Comparison of ENCODE assay signal across 10 cellular contexts in the genomic region with DNA sequence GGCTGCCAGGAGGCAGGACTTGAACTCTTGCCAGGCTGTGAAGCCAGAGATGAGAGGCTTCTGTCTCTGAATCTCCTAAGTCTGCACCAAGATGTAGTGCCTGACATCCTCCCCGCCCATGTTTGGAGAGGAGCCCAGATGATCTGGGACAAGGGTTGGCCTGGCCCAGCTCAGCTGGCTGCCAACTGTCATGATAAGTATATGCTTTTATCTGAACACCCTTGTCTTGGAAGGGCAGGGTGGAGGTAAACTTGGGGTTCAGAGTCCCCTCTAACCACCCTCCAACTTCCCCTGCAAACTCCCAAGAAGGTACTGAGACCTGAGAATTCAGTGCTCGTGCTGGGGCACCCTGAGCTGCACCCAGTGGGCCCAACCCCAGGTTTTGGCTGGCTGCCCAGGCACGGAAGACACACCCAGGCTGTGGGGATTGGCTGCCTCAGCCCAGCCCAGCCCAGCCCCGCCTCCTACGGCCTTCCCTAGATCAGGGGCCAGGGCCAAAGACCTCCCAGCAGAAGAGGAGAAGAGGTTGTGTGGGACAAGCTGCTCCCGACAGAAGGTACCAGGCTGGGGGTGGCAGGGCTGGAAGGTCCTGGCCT. TPM values are rescaled to one million over a fixed set of nuclear protein-coding genes. Genes with fewer than 3 reads are reported as not detected.
DNase-seq lines count a peak whose midpoint lies in the region; ATAC-seq and TF ChIP-seq lines count a peak whose summit lies in the region.
"Had no signal": no experiment of that assay in that cellular context is flagged by ENCODE, and none has a peak within 500 bp of the region (broad histone marks: within the 10 kb centered on the region; RNA-seq: fewer than 3 reads in every experiment).

A gene with protein sequence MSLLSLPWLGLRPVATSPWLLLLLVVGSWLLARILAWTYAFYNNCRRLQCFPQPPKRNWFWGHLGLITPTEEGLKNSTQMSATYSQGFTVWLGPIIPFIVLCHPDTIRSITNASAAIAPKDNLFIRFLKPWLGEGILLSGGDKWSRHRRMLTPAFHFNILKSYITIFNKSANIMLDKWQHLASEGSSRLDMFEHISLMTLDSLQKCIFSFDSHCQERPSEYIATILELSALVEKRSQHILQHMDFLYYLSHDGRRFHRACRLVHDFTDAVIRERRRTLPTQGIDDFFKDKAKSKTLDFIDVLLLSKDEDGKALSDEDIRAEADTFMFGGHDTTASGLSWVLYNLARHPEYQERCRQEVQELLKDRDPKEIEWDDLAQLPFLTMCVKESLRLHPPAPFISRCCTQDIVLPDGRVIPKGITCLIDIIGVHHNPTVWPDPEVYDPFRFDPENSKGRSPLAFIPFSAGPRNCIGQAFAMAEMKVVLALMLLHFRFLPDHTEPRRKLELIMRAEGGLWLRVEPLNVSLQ (plus strand): TSS at position 508 of the 596 bp plus-strand sequence. CDS start 443 bp downstream, outside the sequence.

- H3K36me3 Mint-ChIP-seq in CD8-positive, alpha-beta T cell = no peaks in the 10 kb centered on the region
- H3K36me3 Mint-ChIP-seq in natural killer cell treated with Interleukin-12 subunit alpha and Interleukin-12 subunit beta and Interleukin-15 and Interleukin-18, amount 100 ng/mL, for 72 hours = peaks cover 4% of the 10 kb centered on the region
- peaks cover 29% of the 10 kb centered on the region for H3K36me3 Mint-ChIP-seq in WTC11
- H3K36me3 Mint-ChIP-seq: brain had no signal

- DNase-seq in CD8-positive, alpha-beta T cell = peak in 5 of 7 experiments; percentile 13 to 53 (median 43)
- DNase-seq in NCI-H2029 treated with DMSO at 0.1 percent for 48 hours (lab: John Stamatoyannopoulos, UW) (peak; percentile 83), coronary artery (ENCODE audit: low spot score) (peak; percentile 82), GM20000 (ENCODE audit: low spot score) (no peak), NCI-H2171 (lab: John Stamatoyannopoulos, UW) (no peak), WTC11 (ENCODE audit: low spot score) (no peak)
- DNase-seq in natural killer cell treated with Interleukin-12 subunit alpha and Interleukin-12 subunit beta and Interleukin-15 and Interleukin-18, amount 100 ng/mL, for 72 hours (ENCODE audit: low spot score) = no peak
- DNase-seq: NCI-H2081 treated with DMSO at 0.1 percent for 48 hours had no signal

- no peak within 1 kb of the TSS for H3K4me3 ChIP-seq in CD8-positive, alpha-beta T cell (ENCODE audit: low read depth, low read length)
- H3K4me3 ChIP-seq in coronary artery = peak within 1 kb of the TSS; percentile 17

- TF ChIP-seq CTCF in CD8-positive, alpha-beta T cell (IDR thresholded peaks at IDR 0.05) = no peak
- TF ChIP-seq CTCF in coronary artery (IDR thresholded peaks at IDR 0.05) (no peak), GM20000 (IDR thresholded peaks at IDR 0.05; ENCODE audit: extremely low read depth, missing control alignments) (no peak), WTC11 (IDR thresholded peaks at IDR 0.05) (no peak)

- ATAC-seq in CD8-positive, alpha-beta T cell = peak; percentile 49
- peak; percentile 32 to 45 for ATAC-seq in natural killer cell treated with Interleukin-12 subunit alpha and Interleukin-12 subunit beta and Interleukin-15 and Interleukin-18, amount 100 ng/mL, for 72 hours
- ATAC-seq in GM21576 (IDR thresholded peaks at IDR 0.05; ENCODE audit: unreplicated experiment) = no peak
- no peak for ATAC-seq in WTC11

- POLR2A ChIA-PET in CD8-positive, alpha-beta T cell (lab: Charles Lee) = no interaction called here
- POLR2A ChIA-PET in WTC11 (lab: Charles Lee) = no interaction called here

- CTCF ChIA-PET in CD8-positive, alpha-beta T cell (lab: Charles Lee) = no interaction called here
- CTCF ChIA-PET in WTC11 (lab: Charles Lee) = no interaction called here

- H3K4me1 Mint-ChIP-seq in CD8-positive, alpha-beta T cell (ENCODE audit: low read depth) = peaks cover 24% of the 10 kb centered on the region
- peaks cover 0 to 6% of the 10 kb centered on the region in 2 donors for H3K4me1 Mint-ChIP-seq in natural killer cell treated with Interleukin-12 subunit alpha and Interleukin-12 subunit beta and Interleukin-15 and Interleukin-18, amount 100 ng/mL, for 72 hours (ENCODE audit: low read depth in 2 of 2)
- no peaks in the 10 kb centered on the region for H3K4me1 Mint-ChIP-seq in WTC11
- H3K4me1 Mint-ChIP-seq: brain had no signal

- intact Hi-C loops in CD8-positive, alpha-beta T cell (cut with DNase I, micrococcal nuclease) = no loop called here

- H3K4me1 ChIP-seq in CD8-positive, alpha-beta T cell (ENCODE audit: insufficient read depth, low read length) = peaks cover 14% of the 10 kb centered on the region

- no peak within 1 kb of the TSS for H3K4me3 Mint-ChIP-seq in CD8-positive, alpha-beta T cell
- no peak within 1 kb of the TSS for H3K4me3 Mint-ChIP-seq in natural killer cell treated with Interleukin-12 subunit alpha and Interleukin-12 subunit beta and Interleukin-15 and Interleukin-18, amount 100 ng/mL, for 72 hours
- H3K4me3 Mint-ChIP-seq in WTC11 = no peak within 1 kb of the TSS

- no peaks in the 10 kb centered on the region for H3K9me3 Mint-ChIP-seq in CD8-positive, alpha-beta T cell
- peaks cover 3% of the 10 kb centered on the region for H3K9me3 Mint-ChIP-seq in natural killer cell treated with Interleukin-12 subunit alpha and Interleukin-12 subunit beta and Interleukin-15 and Interleukin-18, amount 100 ng/mL, for 72 hours
- H3K9me3 Mint-ChIP-seq in WTC11 = peaks cover 47% of the 10 kb centered on the region

- no peaks in the 10 kb centered on the region for H3K27me3 ChIP-seq in CD8-positive, alpha-beta T cell (ENCODE audit: insufficient read depth, low read length)

- peaks cover 3% of the 10 kb centered on the region for H3K27me3 Mint-ChIP-seq in CD8-positive, alpha-beta T cell (ENCODE audit: low read depth)
- H3K27me3 Mint-ChIP-seq in natural killer cell treated with Interleukin-12 subunit alpha and Interleukin-12 subunit beta and Interleukin-15 and Interleukin-18, amount 100 ng/mL, for 72 hours = peaks cover 3 to 12% of the 10 kb centered on the region in 2 donors
- peaks cover 8% of the 10 kb centered on the region for H3K27me3 Mint-ChIP-seq in WTC11 (ENCODE audit: low read depth)
- H3K27me3 Mint-ChIP-seq: brain had no signal

- H3K27ac Mint-ChIP-seq in CD8-positive, alpha-beta T cell = peak within 1 kb of the TSS; percentile 80
- H3K27ac Mint-ChIP-seq in natural killer cell treated with Interleukin-12 subunit alpha and Interleukin-12 subunit beta and Interleukin-15 and Interleukin-18, amount 100 ng/mL, for 72 hours = no peak within 1 kb of the TSS
- H3K27ac Mint-ChIP-seq in WTC11 = no peak within 1 kb of the TSS

- H3K27ac ChIP-seq in CD8-positive, alpha-beta T cell (ENCODE audit: low read depth, low read length) = no peak within 1 kb of the TSS
- peak within 1 kb of the TSS in 1 of 2 donors; percentile 67 for H3K27ac ChIP-seq in coronary artery

- no peaks in the 10 kb centered on the region for H3K9me3 ChIP-seq in CD8-positive, alpha-beta T cell (ENCODE audit: low read length)

- H3K36me3 ChIP-seq in CD8-positive, alpha-beta T cell (ENCODE audit: insufficient read depth, low read length) = no peaks in the 10 kb centered on the region

TF ChIP-seq in WTC11, 78 proteins besides CTCF, POLR2A, EP300 and RAD21 (continues in another document):
- TF ChIP-seq, protein P1, sequence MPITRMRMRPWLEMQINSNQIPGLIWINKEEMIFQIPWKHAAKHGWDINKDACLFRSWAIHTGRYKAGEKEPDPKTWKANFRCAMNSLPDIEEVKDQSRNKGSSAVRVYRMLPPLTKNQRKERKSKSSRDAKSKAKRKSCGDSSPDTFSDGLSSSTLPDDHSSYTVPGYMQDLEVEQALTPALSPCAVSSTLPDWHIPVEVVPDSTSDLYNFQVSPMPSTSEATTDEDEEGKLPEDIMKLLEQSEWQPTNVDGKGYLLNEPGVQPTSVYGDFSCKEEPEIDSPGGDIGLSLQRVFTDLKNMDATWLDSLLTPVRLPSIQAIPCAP (CRISPR knock-in tag; IDR thresholded peaks at IDR 0.05) = no peak
- TF ChIP-seq, protein P2, sequence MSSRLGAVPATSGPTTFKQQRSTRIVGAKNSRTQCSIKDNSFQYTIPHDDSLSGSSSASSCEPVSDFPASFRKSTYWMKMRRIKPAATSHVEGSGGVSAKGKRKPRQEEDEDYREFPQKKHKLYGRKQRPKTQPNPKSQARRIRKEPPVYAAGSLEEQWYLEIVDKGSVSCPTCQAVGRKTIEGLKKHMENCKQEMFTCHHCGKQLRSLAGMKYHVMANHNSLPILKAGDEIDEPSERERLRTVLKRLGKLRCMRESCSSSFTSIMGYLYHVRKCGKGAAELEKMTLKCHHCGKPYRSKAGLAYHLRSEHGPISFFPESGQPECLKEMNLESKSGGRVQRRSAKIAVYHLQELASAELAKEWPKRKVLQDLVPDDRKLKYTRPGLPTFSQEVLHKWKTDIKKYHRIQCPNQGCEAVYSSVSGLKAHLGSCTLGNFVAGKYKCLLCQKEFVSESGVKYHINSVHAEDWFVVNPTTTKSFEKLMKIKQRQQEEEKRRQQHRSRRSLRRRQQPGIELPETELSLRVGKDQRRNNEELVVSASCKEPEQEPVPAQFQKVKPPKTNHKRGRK (CRISPR knock-in tag; IDR thresholded peaks at IDR 0.05; ENCODE audit: borderline replicate concordance) = no peak
- TF ChIP-seq, protein P3, sequence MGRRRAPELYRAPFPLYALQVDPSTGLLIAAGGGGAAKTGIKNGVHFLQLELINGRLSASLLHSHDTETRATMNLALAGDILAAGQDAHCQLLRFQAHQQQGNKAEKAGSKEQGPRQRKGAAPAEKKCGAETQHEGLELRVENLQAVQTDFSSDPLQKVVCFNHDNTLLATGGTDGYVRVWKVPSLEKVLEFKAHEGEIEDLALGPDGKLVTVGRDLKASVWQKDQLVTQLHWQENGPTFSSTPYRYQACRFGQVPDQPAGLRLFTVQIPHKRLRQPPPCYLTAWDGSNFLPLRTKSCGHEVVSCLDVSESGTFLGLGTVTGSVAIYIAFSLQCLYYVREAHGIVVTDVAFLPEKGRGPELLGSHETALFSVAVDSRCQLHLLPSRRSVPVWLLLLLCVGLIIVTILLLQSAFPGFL (CRISPR knock-in tag; IDR thresholded peaks at IDR 0.05; ENCODE audit: borderline replicate concordance) = no peak

RNA-seq across cellular contexts. Expression of the gene that starts here (rescaled TPM):
- total RNA-seq in CD8-positive, alpha-beta T cell = 1 to 10 TPM in 1 of 2 experiments, under 1 TPM in 1; 0.42 to 1.4 TPM
- not detected for total RNA-seq in natural killer cell treated with Interleukin-12 subunit alpha and Interleukin-12 subunit beta and Interleukin-15 and Interleukin-18, amount 100 ng/mL, for 72 hours
- not detected in 3 replicates for total RNA-seq in WTC11 (2021)

Comparison
In these comparisons a context has a peak if more than half of its experiments do, and no peak if none do; other contexts are left out.
1. Peak in ATAC-seq in natural killer cell treated with Interleukin-12 subunit alpha and Interleukin-12 subunit beta and Interleukin-15 and Interleukin-18, amount 100 ng/mL, for 72 hours; RNA of the gene not detected or under 1 TPM.
2. DNase-seq: peak in CD8-positive, alpha-beta T cell (5 of 7), NCI-H2029 treated with DMSO at 0.1 percent for 48 hours (single experiment) and coronary artery (single experiment); none in natural killer cell treated with Interleukin-12 subunit alpha and Interleukin-12 subunit beta and Interleukin-15 and Interleukin-18, amount 100 ng/mL, for 72 hours (single experiment), GM20000 (single experiment), NCI-H2171 (single experiment) and WTC11 (single experiment).